In the genomic region with DNA sequence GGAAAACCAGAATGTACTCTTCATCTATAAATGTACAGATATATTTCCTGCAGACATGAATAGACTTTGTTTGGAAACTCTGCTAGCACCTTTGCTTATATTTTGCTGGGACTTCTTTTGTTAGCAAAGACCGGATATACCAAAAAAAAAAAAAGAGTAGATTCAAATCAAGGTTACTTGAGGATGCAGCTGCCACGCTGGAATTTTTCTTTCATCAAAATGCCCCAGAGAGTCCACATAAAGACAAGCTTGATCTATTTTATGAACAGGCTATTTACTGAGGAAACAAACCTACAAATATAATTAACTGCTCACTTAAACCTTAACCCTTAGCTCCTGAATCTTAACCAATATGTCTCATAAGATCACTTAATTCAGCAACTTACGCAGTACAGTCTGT, we compare ENCODE assay signal across 15 cellular contexts.
"Had no signal": no experiment of that assay in that cellular context is flagged by ENCODE, and none has a peak within 500 bp of the region (broad histone marks: within the 10 kb centered on the region; RNA-seq: fewer than 3 reads in every experiment).

No MANE protein-coding gene starts in this region.

- H3K4me1 ChIP-seq: breast epithelium had no signal

- DNase-seq: activated B cell treated with CpG ODN at 0.5 μM for 24 hours; activated CD4-positive, alpha-beta T cell treated with anti-CD3 and anti-CD28 coated beads, Interleukin-2, amount 50 U/mL, for 1 hour; activated naive CD8-positive, alpha-beta T cell treated with anti-CD3 and anti-CD28 coated beads for 36 hours; anterior cingulate cortex; foreskin keratinocyte; heart left ventricle; left lung; stimulated activated CD4-positive, alpha-beta T cell treated with anti-CD3 and anti-CD28 coated beads, Interleukin-2, amount 100 ng/mL, for 24 hours; stimulated activated naive B cell treated with anti-CD40 and anti-IgM and Interleukin-4, amounts not matched to agents 10 μg/mL and 1 μg/mL and 100 μg/mL, for 72 hours; substantia nigra; upper lobe of left lung had no signal

- H3K9me3 Mint-ChIP-seq: activated B cell treated with CpG ODN at 0.5 μM for 24 hours; activated naive CD8-positive, alpha-beta T cell treated with anti-CD3 and anti-CD28 coated beads for 36 hours; memory B cell; stimulated activated naive B cell treated with anti-CD40 and anti-IgM and Interleukin-4, amounts not matched to agents 10 μg/mL and 1 μg/mL and 100 μg/mL, for 72 hours; T-helper 1 cell treated with Interleukin-12 subunit alpha and Interleukin-12 subunit beta and Interleukin-4 antibody, amounts not matched to agents 30 μg/mL and 1 μg/mL, for 36 hours had no signal

- H3K4me3 ChIP-seq: breast epithelium, heart left ventricle, left lung, upper lobe of left lung had no signal

- H3K9me3 ChIP-seq: breast epithelium, heart left ventricle, left lung, upper lobe of left lung had no signal

- H3K27me3 Mint-ChIP-seq: activated naive CD8-positive, alpha-beta T cell treated with anti-CD3 and anti-CD28 coated beads for 36 hours had no signal

- H3K27me3 ChIP-seq: breast epithelium, foreskin keratinocyte, left lung, upper lobe of left lung had no signal

- H3K36me3 ChIP-seq: breast epithelium, heart left ventricle, left lung, upper lobe of left lung had no signal

- H3K4me3 Mint-ChIP-seq: activated B cell treated with CpG ODN at 0.5 μM for 24 hours; activated naive CD8-positive, alpha-beta T cell treated with anti-CD3 and anti-CD28 coated beads for 36 hours; memory B cell; stimulated activated naive B cell treated with anti-CD40 and anti-IgM and Interleukin-4, amounts not matched to agents 10 μg/mL and 1 μg/mL and 100 μg/mL, for 72 hours; T-helper 1 cell treated with Interleukin-12 subunit alpha and Interleukin-12 subunit beta and Interleukin-4 antibody, amounts not matched to agents 30 μg/mL and 1 μg/mL, for 36 hours had no signal

- H3K27ac Mint-ChIP-seq: activated B cell treated with CpG ODN at 0.5 μM for 24 hours; activated naive CD8-positive, alpha-beta T cell treated with anti-CD3 and anti-CD28 coated beads for 36 hours; memory B cell; stimulated activated naive B cell treated with anti-CD40 and anti-IgM and Interleukin-4, amounts not matched to agents 10 μg/mL and 1 μg/mL and 100 μg/mL, for 72 hours; T-helper 1 cell treated with Interleukin-12 subunit alpha and Interleukin-12 subunit beta and Interleukin-4 antibody, amounts not matched to agents 30 μg/mL and 1 μg/mL, for 36 hours had no signal

- H3K36me3 Mint-ChIP-seq: stimulated activated naive B cell treated with anti-CD40 and anti-IgM and Interleukin-4, amounts not matched to agents 10 μg/mL and 1 μg/mL and 100 μg/mL, for 72 hours had no signal

- ATAC-seq: left lung; sciatic nerve; stimulated activated naive B cell treated with anti-CD40 and anti-IgM and Interleukin-4, amounts not matched to agents 10 μg/mL and 1 μg/mL and 100 μg/mL, for 72 hours had no signal

- H3K27ac ChIP-seq: breast epithelium, left lung had no signal
